ENCODE assay signal across 1 cellular context in genomic region chr19:54179921-54180452, GRCh38.
A peak's percentile ranks its signal among the peaks of the same experiment; 100 is the strongest.
TF ChIP-seq lines count a peak whose summit lies in the region.

No MANE protein-coding gene starts in this region.

TF ChIP-seq in HepG2, 621 proteins besides CTCF, POLR2A, EP300 and RAD21:
- TF ChIP-seq STAG1 (CRISPR knock-in tag; IDR thresholded peaks at IDR 0.05) (peak; percentile 40), RFX3 (CRISPR knock-in tag; IDR thresholded peaks at IDR 0.05) (peak; percentile 56; the same call in 1 of the 2 replicates), RFX1 (IDR thresholded peaks at IDR 0.05) (peak; percentile 82), SMC3 (IDR thresholded peaks at IDR 0.05; ENCODE audit: low read length) (peak; percentile 64; the same call in 1 of the 2 replicates), GTF2F1 (IDR thresholded peaks at IDR 0.05; ENCODE audit: low read length) (no peak)
